ENCODE assay signal across 20 cellular contexts in genomic region chr13:110682746-110683145, GRCh38.
"Had no signal": no experiment of that assay in that cellular context is flagged by ENCODE, and none has a peak within 500 bp of the region (broad histone marks: within the 10 kb centered on the region; RNA-seq: fewer than 3 reads in every experiment).

No MANE protein-coding gene starts in this region.

- H3K4me3 Mint-ChIP-seq: dendritic cell treated with granulocyte-macrophage colony-stimulating factor and Interleukin-4, amounts not matched to agents 40 ng/mL and 50 ng/mL, for 4 days; effector memory CD8-positive, alpha-beta T cell; endodermal cell; memory B cell; mesothelial cell of epicardium had no signal

- ATAC-seq: heart right ventricle, left ventricle myocardium superior, lower lobe of right lung had no signal

- H3K4me3 ChIP-seq: colonic mucosa, esophagus squamous epithelium, gastrocnemius medialis, heart right ventricle, left lung, lower lobe of right lung, mucosa of descending colon had no signal

- DNase-seq: cerebellar nuclear complex; colonic mucosa; cortex of kidney; effector CD8-positive, alpha-beta T cell; endodermal cell; esophagus squamous epithelium; gastrocnemius medialis; glutamatergic neuron; heart right ventricle; hippocampal formation; left cardiac atrium; left lung; left ventricle myocardium superior; lower lobe of right lung had no signal

- H3K27ac ChIP-seq: colonic mucosa, epithelial cell of prostate, esophagus squamous epithelium, gastrocnemius medialis, heart right ventricle, left lung, lower lobe of right lung had no signal

- H3K27ac Mint-ChIP-seq: dendritic cell treated with granulocyte-macrophage colony-stimulating factor and Interleukin-4, amounts not matched to agents 40 ng/mL and 50 ng/mL, for 4 days; endodermal cell; memory B cell; mesothelial cell of epicardium had no signal

- H3K4me1 ChIP-seq: colonic mucosa, esophagus squamous epithelium, gastrocnemius medialis, left lung, lower lobe of right lung had no signal

- H3K4me1 Mint-ChIP-seq: endodermal cell, mesothelial cell of epicardium had no signal

- H3K27me3 Mint-ChIP-seq: dendritic cell treated with granulocyte-macrophage colony-stimulating factor and Interleukin-4, amounts not matched to agents 40 ng/mL and 50 ng/mL, for 4 days; effector memory CD8-positive, alpha-beta T cell; memory B cell had no signal

- H3K9me3 ChIP-seq: colonic mucosa, esophagus squamous epithelium, gastrocnemius medialis, heart right ventricle, left lung, lower lobe of right lung, mucosa of descending colon had no signal

- H3K27me3 ChIP-seq: colonic mucosa, esophagus squamous epithelium, gastrocnemius medialis, heart right ventricle, left lung had no signal

- H3K9me3 Mint-ChIP-seq: dendritic cell treated with granulocyte-macrophage colony-stimulating factor and Interleukin-4, amounts not matched to agents 40 ng/mL and 50 ng/mL, for 4 days; effector memory CD8-positive, alpha-beta T cell; endodermal cell; memory B cell; mesothelial cell of epicardium had no signal
